In the genomic region with DNA sequence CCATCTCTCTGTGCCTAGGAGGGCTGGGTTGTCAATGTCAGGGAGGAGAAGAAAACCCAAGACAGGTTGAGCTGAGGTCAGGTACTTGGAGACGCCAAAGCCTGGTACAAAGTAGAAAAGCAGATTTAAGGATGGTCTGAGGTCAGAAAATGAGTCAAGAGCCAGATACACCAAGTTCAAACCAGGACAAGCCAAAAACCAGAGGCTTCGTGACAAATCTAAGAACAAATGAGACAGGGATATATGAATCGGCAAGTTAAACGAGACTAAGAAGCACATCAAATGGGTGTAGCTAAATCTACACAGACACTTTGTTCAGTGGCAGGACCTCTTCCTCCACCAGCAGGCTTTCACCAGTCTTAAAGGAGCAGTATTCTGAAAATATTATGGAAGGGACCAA, we compare ENCODE assay signal across 24 cellular contexts. TPM values are rescaled to one million over a fixed set of nuclear protein-coding genes. Genes with fewer than 3 reads are reported as not detected.
DNase-seq lines count a peak whose midpoint lies in the region; ATAC-seq and TF ChIP-seq lines count a peak whose summit lies in the region.
"Had no signal": no experiment of that assay in that cellular context is flagged by ENCODE, and none has a peak within 500 bp of the region (broad histone marks: within the 10 kb centered on the region; RNA-seq: fewer than 3 reads in every experiment).

No MANE protein-coding gene starts in this region.

- POLR2A ChIA-PET in T-cell (lab: Charles Lee), result interaction anchor here (0.7 to 1.0 kb wide), 2 partner anchors 13 to 76 kb away, joined by 4 read pairs; no protein-coding TSS in a partner anchor

- 33 to 45% methylated on average over 4 of the region's 4 CpGs for WGBS in testis, 2 donors

- intact Hi-C loops in testis (cut with DNase I; ENCODE audit: low total_unique reads), result no loop called here

- no peaks in the 10 kb centered on the region for H3K9me3 ChIP-seq in T-helper 17 cell (ENCODE audit: control insufficient read depth, low read length, poor library complexity, severe bottlenecking)
- no peaks in the 10 kb centered on the region for H3K9me3 ChIP-seq in testis
- H3K9me3 ChIP-seq: adrenal gland, suprapubic skin had no signal

- no peaks in the 10 kb centered on the region for H3K36me3 Mint-ChIP-seq in activated naive CD4-positive, alpha-beta T cell treated with anti-CD3 and anti-CD28 coated beads, Interleukin-2, amount 50 U/mL, for 24 hours
- peaks cover 4% of the 10 kb centered on the region for H3K36me3 Mint-ChIP-seq in T-helper 17 cell (ENCODE audit: low read depth)
- H3K36me3 Mint-ChIP-seq in mesothelial cell of epicardium, result no peaks in the 10 kb centered on the region
- H3K36me3 Mint-ChIP-seq in T-cell, result no peaks in the 10 kb centered on the region
- H3K36me3 Mint-ChIP-seq: CD4-positive, CD25-positive, alpha-beta regulatory T cell; memory B cell; naive thymus-derived CD8-positive, alpha-beta T cell had no signal

- peak overlapping the region; percentile 1 for H3K4me3 Mint-ChIP-seq in activated naive CD4-positive, alpha-beta T cell treated with anti-CD3 and anti-CD28 coated beads, Interleukin-2, amount 50 U/mL, for 24 hours
- peak overlapping the region; percentile 46 for H3K4me3 Mint-ChIP-seq in T-helper 17 cell
- no peak overlapping the region for H3K4me3 Mint-ChIP-seq in mesothelial cell of epicardium
- peak overlapping the region in 1 of 3 donors; percentile 0 for H3K4me3 Mint-ChIP-seq in T-cell
- H3K4me3 Mint-ChIP-seq: activated T-helper 1 cell treated with anti-CD3 and anti-CD28 coated beads, Interleukin-12 subunit alpha, Interleukin-12 subunit beta, Interleukin-2, Interleukin-4 antibody, amounts not matched to agents 30 ng/mL and 10 ng/mL and 1 ng/mL, durations not matched to agents 14 hours and 24 hours and 36 hours; memory B cell had no signal

- no peaks in the 10 kb centered on the region for H3K36me3 ChIP-seq in testis (ENCODE audit: low read depth, missing control alignments)
- H3K36me3 ChIP-seq: adrenal gland, suprapubic skin had no signal

- no peaks in the 10 kb centered on the region for H3K9me3 Mint-ChIP-seq in activated naive CD4-positive, alpha-beta T cell treated with anti-CD3 and anti-CD28 coated beads, Interleukin-2, amount 50 U/mL, for 24 hours
- no peaks in the 10 kb centered on the region for H3K9me3 Mint-ChIP-seq in mesothelial cell of epicardium
- H3K9me3 Mint-ChIP-seq in T-cell, result no peaks in the 10 kb centered on the region
- H3K9me3 Mint-ChIP-seq: activated T-helper 1 cell treated with anti-CD3 and anti-CD28 coated beads, Interleukin-12 subunit alpha, Interleukin-12 subunit beta, Interleukin-2, Interleukin-4 antibody, amounts not matched to agents 30 ng/mL and 10 ng/mL and 1 ng/mL, durations not matched to agents 14 hours and 24 hours and 36 hours; CD4-positive, CD25-positive, alpha-beta regulatory T cell; naive thymus-derived CD8-positive, alpha-beta T cell had no signal

- no peaks in the 10 kb centered on the region for H3K27me3 Mint-ChIP-seq in activated naive CD4-positive, alpha-beta T cell treated with anti-CD3 and anti-CD28 coated beads, Interleukin-2, amount 50 U/mL, for 24 hours
- H3K27me3 Mint-ChIP-seq in T-helper 17 cell (peaks cover 6% of the 10 kb centered on the region), mesothelial cell of epicardium (ENCODE audit: low read depth) (no peaks in the 10 kb centered on the region), T-cell (peaks cover 6 to 14% of the 10 kb centered on the region in 2 donors)

- H3K27ac ChIP-seq in testis, result peak overlapping the region; percentile 57 to 76
- H3K27ac ChIP-seq: adrenal gland had no signal

- H3K27me3 ChIP-seq in testis, result no peaks in the 10 kb centered on the region
- H3K27me3 ChIP-seq: adrenal gland, suprapubic skin had no signal

- H3K4me1 ChIP-seq in testis, result peaks cover 5% of the 10 kb centered on the region
- H3K4me1 ChIP-seq: suprapubic skin had no signal

- CTCF ChIA-PET in T-cell (lab: Charles Lee), result interaction anchor here (0.8 to 1.1 kb wide), 2 partner anchors 30 to 95 kb away, joined by 3 to 5 read pairs; no protein-coding TSS in a partner anchor

- ATAC-seq in T-helper 17 cell (no peak), HG03135 (IDR thresholded peaks at IDR 0.05; ENCODE audit: unreplicated experiment) (no peak), T-cell (replicated peaks in 1 of 4) (no peak)
- ATAC-seq: HCT116; naive thymus-derived CD8-positive, alpha-beta T cell had no signal

- H3K4me3 ChIP-seq in testis, result peak overlapping the region in 1 of 2 donors; percentile 10
- H3K4me3 ChIP-seq: adrenal gland, skin epidermis, suprapubic skin had no signal

- DNase-seq in activated naive CD4-positive, alpha-beta T cell treated with Interleukin-2 at 50 U/mL for 16 hours, result no peak
- DNase-seq in T-helper 17 cell, result no peak
- DNase-seq in mesothelial cell of epicardium (ENCODE audit: low spot score in 2 of 2, unreplicated experiment in 2 of 2), result no peak
- no peak for DNase-seq in testis
- no peak for DNase-seq in T-cell
- DNase-seq: activated CD4-positive, alpha-beta T cell treated with anti-CD3 and anti-CD28 coated beads, Interleukin-2, amount 50 U/mL, for 4 hours; adrenal gland; caudate nucleus; IMR-90; kidney glomerular epithelial cell; naive thymus-derived CD8-positive, alpha-beta T cell; NCI-H2029; NCI-H510A; stimulated activated CD4-positive, alpha-beta T cell treated with anti-CD3 and anti-CD28 coated beads, Interleukin-4, amount 100 ng/mL, for 1 hour had no signal

- TF ChIP-seq CTCF in mesothelial cell of epicardium (IDR thresholded peaks at IDR 0.05; ENCODE audit: unreplicated experiment) (no peak), testis (IDR thresholded peaks at IDR 0.05) (no peak)

- no peak for TF ChIP-seq POLR2A in testis (IDR thresholded peaks at IDR 0.05)

- peak overlapping the region; percentile 7 for H3K27ac Mint-ChIP-seq in activated naive CD4-positive, alpha-beta T cell treated with anti-CD3 and anti-CD28 coated beads, Interleukin-2, amount 50 U/mL, for 24 hours
- H3K27ac Mint-ChIP-seq in T-helper 17 cell (no peak overlapping the region), mesothelial cell of epicardium (peak overlapping the region; percentile 8), T-cell (peak overlapping the region in 1 of 2 donors; percentile 3)
- H3K27ac Mint-ChIP-seq: activated T-helper 1 cell treated with anti-CD3 and anti-CD28 coated beads, Interleukin-12 subunit alpha, Interleukin-12 subunit beta, Interleukin-2, Interleukin-4 antibody, amounts not matched to agents 30 ng/mL and 10 ng/mL and 1 ng/mL, durations not matched to agents 14 hours and 24 hours and 36 hours; memory B cell; naive thymus-derived CD8-positive, alpha-beta T cell had no signal

- peaks cover 57% of the 10 kb centered on the region for H3K4me1 Mint-ChIP-seq in activated naive CD4-positive, alpha-beta T cell treated with anti-CD3 and anti-CD28 coated beads, Interleukin-2, amount 50 U/mL, for 24 hours
- H3K4me1 Mint-ChIP-seq in T-helper 17 cell (peaks cover 36% of the 10 kb centered on the region), mesothelial cell of epicardium (peaks cover 42% of the 10 kb centered on the region), T-cell (peaks cover 52 to 54% (median 52%) of the 10 kb centered on the region in 3 donors)

RNA-seq across cellular contexts. Expression of a gene that starts 34.2 kb away (rescaled TPM):
- total RNA-seq in T-helper 17 cell (not detected), mesothelial cell of epicardium (not detected in 3 replicates), testis (under 1 TPM; 0.19 to 0.24 TPM), T-cell (not detected)
- not detected for polyA plus RNA-seq in testis (ENCODE audit: insufficient read depth, low read depth, low replicate concordance)
- total RNA-seq: activated T-helper 1 cell treated with anti-CD3 and anti-CD28 coated beads, Interleukin-12 subunit alpha, Interleukin-12 subunit beta, Interleukin-2, Interleukin-4 antibody, amounts not matched to agents 30 ng/mL and 10 ng/mL and 1 ng/mL, durations not matched to agents 14 hours and 24 hours and 36 hours; adrenal gland; CD4-positive, CD25-positive, alpha-beta regulatory T cell; dermis microvascular lymphatic vessel endothelial cell; frontal cortex; IMR-90; naive thymus-derived CD8-positive, alpha-beta T cell; suprapubic skin had no signal
- polyA plus RNA-seq: adrenal gland; CD4-positive, CD25-positive, alpha-beta regulatory T cell; IMR-90; naive thymus-derived CD8-positive, alpha-beta T cell had no signal
